ENCODE assay signal across 8 cellular contexts in genomic region chr2:118186858-118187254, GRCh38.
DNase-seq lines count a peak whose midpoint lies in the region; ATAC-seq and TF ChIP-seq lines count a peak whose summit lies in the region.

No MANE protein-coding gene starts in this region.

- no peak for ATAC-seq in stimulated activated naive CD8-positive, alpha-beta T cell treated with anti-CD3 and anti-CD28 coated beads, Interleukin-15, Interleukin-2, amounts not matched to agents 100 U/mL and 50 U/mL, for 24 hours
- ATAC-seq in naive thymus-derived CD8-positive, alpha-beta T cell = no peak
- ATAC-seq in GM21825 (IDR thresholded peaks at IDR 0.05; ENCODE audit: unreplicated experiment) = no peak
- ATAC-seq in GM18505 (IDR thresholded peaks at IDR 0.05; ENCODE audit: unreplicated experiment) = no peak

- H3K4me1 Mint-ChIP-seq in stimulated activated naive CD8-positive, alpha-beta T cell treated with anti-CD3 and anti-CD28 coated beads, Interleukin-15, Interleukin-2, amounts not matched to agents 100 ng/mL and 50 ng/mL, for 24 hours (ENCODE audit: low read depth) = peaks cover 21% of the 10 kb centered on the region
- H3K4me1 Mint-ChIP-seq in naive thymus-derived CD8-positive, alpha-beta T cell = peaks cover 16 to 21% (median 18%) of the 10 kb centered on the region in 4 donors

- no peak for DNase-seq in stimulated activated naive CD8-positive, alpha-beta T cell treated with anti-CD3 and anti-CD28 coated beads, Interleukin-15, Interleukin-2, amounts not matched to agents 100 U/mL and 50 U/mL, for 24 hours
- no peak for DNase-seq in cardiac fibroblast (ENCODE audit: low read depth in 2 of 2)
- no peak for DNase-seq in naive thymus-derived CD8-positive, alpha-beta T cell
- no peak for DNase-seq in NCI-H1436 treated with DMSO at 0.1 percent for 48 hours (lab: John Stamatoyannopoulos, UW)
- DNase-seq in NCI-H2196 treated with DMSO at 0.1 percent for 48 hours (lab: John Stamatoyannopoulos, UW; ENCODE audit: unreplicated experiment) = no peak

- peak overlapping the region; percentile 98 for H3K27ac Mint-ChIP-seq in stimulated activated naive CD8-positive, alpha-beta T cell treated with anti-CD3 and anti-CD28 coated beads, Interleukin-15, Interleukin-2, amounts not matched to agents 100 ng/mL and 50 ng/mL, for 24 hours
- peak overlapping the region; percentile 94 to 96 (median 96) for H3K27ac Mint-ChIP-seq in naive thymus-derived CD8-positive, alpha-beta T cell

- no peak for TF ChIP-seq POLR2A in GM18505 (IDR thresholded peaks at IDR 0.05; ENCODE audit: borderline replicate concordance, extremely low read depth, insufficient read depth, insufficient read length)

- no peak for TF ChIP-seq CTCF in cardiac fibroblast (IDR thresholded peaks at IDR 0.05; ENCODE audit: low read depth, low read length)

- no peaks in the 10 kb centered on the region for H3K27me3 Mint-ChIP-seq in stimulated activated naive CD8-positive, alpha-beta T cell treated with anti-CD3 and anti-CD28 coated beads, Interleukin-15, Interleukin-2, amounts not matched to agents 100 ng/mL and 50 ng/mL, for 24 hours
- H3K27me3 Mint-ChIP-seq in naive thymus-derived CD8-positive, alpha-beta T cell = no peaks in the 10 kb centered on the region

- POLR2A ChIA-PET in naive thymus-derived CD8-positive, alpha-beta T cell (lab: Charles Lee) = interaction anchor here (0.7 to 1.7 kb wide), 9 partner anchors 9 to 1180 kb away, joined by 3 to 8 read pairs (median 3); partner anchors contain the start of genes C2orf76, CCDC93, DBI and INSIG2

- no peaks in the 10 kb centered on the region for H3K9me3 Mint-ChIP-seq in stimulated activated naive CD8-positive, alpha-beta T cell treated with anti-CD3 and anti-CD28 coated beads, Interleukin-15, Interleukin-2, amounts not matched to agents 100 ng/mL and 50 ng/mL, for 24 hours
- no peaks in the 10 kb centered on the region for H3K9me3 Mint-ChIP-seq in naive thymus-derived CD8-positive, alpha-beta T cell

- no peaks in the 10 kb centered on the region for H3K36me3 Mint-ChIP-seq in stimulated activated naive CD8-positive, alpha-beta T cell treated with anti-CD3 and anti-CD28 coated beads, Interleukin-15, Interleukin-2, amounts not matched to agents 100 ng/mL and 50 ng/mL, for 24 hours (ENCODE audit: low read depth)
- no peaks in the 10 kb centered on the region for H3K36me3 Mint-ChIP-seq in naive thymus-derived CD8-positive, alpha-beta T cell

- peak overlapping the region; percentile 55 to 60 for H3K4me3 ChIP-seq in cardiac fibroblast (replicated peaks in 1 of 2; ENCODE audit: low read depth in 2 of 2, low read length in 2 of 2)

- peak overlapping the region; percentile 94 for H3K4me3 Mint-ChIP-seq in stimulated activated naive CD8-positive, alpha-beta T cell treated with anti-CD3 and anti-CD28 coated beads, Interleukin-15, Interleukin-2, amounts not matched to agents 100 ng/mL and 50 ng/mL, for 24 hours
- H3K4me3 Mint-ChIP-seq in naive thymus-derived CD8-positive, alpha-beta T cell = peak overlapping the region; percentile 90 to 98 (median 96)
